ENCODE assay signal across 11 cellular contexts in genomic region chr14:94066089-94066676, GRCh38. TPM values are rescaled to one million over a fixed set of nuclear protein-coding genes. Genes with fewer than 3 reads are reported as not detected.
DNase-seq lines count a peak whose midpoint lies in the region; ATAC-seq and TF ChIP-seq lines count a peak whose summit lies in the region.
"Had no signal": no experiment of that assay in that cellular context is flagged by ENCODE, and none has a peak within 500 bp of the region (broad histone marks: within the 10 kb centered on the region; RNA-seq: fewer than 3 reads in every experiment).

No MANE protein-coding gene starts in this region.

- H3K36me3 ChIP-seq in CD8-positive, alpha-beta memory T cell (ENCODE audit: insufficient read depth, low read length) = peaks cover 23% of the 10 kb centered on the region
- H3K36me3 ChIP-seq in body of pancreas (replicated peaks in 1 of 2; ENCODE audit: insufficient read depth in 1 of 2, low read depth in 2 of 2) (peaks cover 0 to 4% of the 10 kb centered on the region in 2 donors), mesenchymal stem cell (ENCODE audit: control insufficient read depth in 1 of 2, insufficient read depth in 2 of 2, low read depth in 1 of 2, low read length in 2 of 2) (peaks cover 4 to 26% of the 10 kb centered on the region in 2 experiments), Karpas-422 (ENCODE audit: insufficient read depth, low read length) (peaks cover 25% of the 10 kb centered on the region)

- peaks cover 38% of the 10 kb centered on the region for H3K4me1 ChIP-seq in CD8-positive, alpha-beta memory T cell (ENCODE audit: insufficient read depth, low read length)
- H3K4me1 ChIP-seq in body of pancreas = peaks cover 51% of the 10 kb centered on the region
- peaks cover 18% of the 10 kb centered on the region for H3K4me1 ChIP-seq in mesenchymal stem cell (ENCODE audit: control insufficient read depth, insufficient read depth, low read depth, low read length)
- peaks cover 6% of the 10 kb centered on the region; the same call in 1 of the 2 replicates for H3K4me1 ChIP-seq in Karpas-422 (ENCODE audit: low read length)

- no peak overlapping the region for H3K27ac ChIP-seq in CD8-positive, alpha-beta memory T cell (ENCODE audit: low read depth, low read length)
- peak overlapping the region; percentile 69 to 85 (median 74) for H3K27ac ChIP-seq in body of pancreas
- no peak overlapping the region for H3K27ac ChIP-seq in mesenchymal stem cell (ENCODE audit: low read length, poor library complexity, severe bottlenecking)
- no peak overlapping the region for H3K27ac ChIP-seq in Karpas-422 (ENCODE audit: low read length)
- H3K27ac ChIP-seq: parathyroid adenoma had no signal

- no peak overlapping the region for H3K23ac ChIP-seq in mesenchymal stem cell (ENCODE audit: low read length in 2 of 2)

- H3K27ac Mint-ChIP-seq in CD8-positive, alpha-beta memory T cell = peak overlapping the region in 7 of 8 donors; percentile 44 to 96 (median 67)

- no peak for TF ChIP-seq CTCF in body of pancreas (IDR thresholded peaks at IDR 0.05)

- H3K4me3 ChIP-seq in CD8-positive, alpha-beta memory T cell (ENCODE audit: low read length) = no peak overlapping the region
- no peak overlapping the region for H3K4me3 ChIP-seq in body of pancreas
- H3K4me3 ChIP-seq in mesenchymal stem cell (ENCODE audit: insufficient read depth in 1 of 2, low read depth in 1 of 2, low read length in 2 of 2) = no peak overlapping the region
- no peak overlapping the region for H3K4me3 ChIP-seq in Karpas-422 (ENCODE audit: low read length)

- H2BK5ac ChIP-seq in mesenchymal stem cell (ENCODE audit: low read depth, low read length, poor library complexity, severe bottlenecking) = no peak overlapping the region

- no peak for TF ChIP-seq POLR2A in body of pancreas (IDR thresholded peaks at IDR 0.05)

- H3K79me2 ChIP-seq in Karpas-422 (ENCODE audit: low read length) = peaks cover 100% of the 10 kb centered on the region

- peaks cover 3% of the 10 kb centered on the region for H3K79me1 ChIP-seq in mesenchymal stem cell (replicated peaks; ENCODE audit: low read length, poor library complexity, severe bottlenecking)

- WGBS in body of pancreas, 2 donors = 60 to 65% methylated on average over 8 of the region's 8 CpGs
- 82% methylated on average over 8 of the region's 8 CpGs for WGBS in mesenchymal stem cell

- H2BK12ac ChIP-seq in mesenchymal stem cell (ENCODE audit: low read length in 2 of 2) = no peak overlapping the region

- ATAC-seq in body of pancreas (peak; percentile 74), GM21717 (IDR thresholded peaks at IDR 0.05; ENCODE audit: unreplicated experiment) (no peak)

- H3K9me3 Mint-ChIP-seq in CD8-positive, alpha-beta memory T cell = peaks cover 8 to 16% (median 9%) of the 10 kb centered on the region in 5 donors

- peaks cover 26 to 80% (median 34%) of the 10 kb centered on the region in 3 donors for H3K36me3 Mint-ChIP-seq in CD8-positive, alpha-beta memory T cell

- no peak overlapping the region for H2BK15ac ChIP-seq in mesenchymal stem cell (ENCODE audit: low read depth, poor library complexity, severe bottlenecking)

- peak overlapping the region in 4 of 7 donors; percentile 4 to 57 (median 26) for H3K4me3 Mint-ChIP-seq in CD8-positive, alpha-beta memory T cell

- intact Hi-C loops in body of pancreas (cut with DNase I) = no loop called here

- no peak overlapping the region for H4K8ac ChIP-seq in mesenchymal stem cell (ENCODE audit: low read length)

- H2AFZ ChIP-seq in mesenchymal stem cell (ENCODE audit: low read depth, low read length) (no peak overlapping the region), Karpas-422 (ENCODE audit: low read length) (no peak overlapping the region)
- H2AFZ ChIP-seq: parathyroid adenoma had no signal

- peak overlapping the region; percentile 38 for H2AK5ac ChIP-seq in mesenchymal stem cell (ENCODE audit: low read length, severe bottlenecking)

- CTCF ChIA-PET in CD8-positive, alpha-beta memory T cell (lab: Charles Lee) = interaction anchor here (1.8 kb wide), 1 partner anchor 70 kb away, joined by 4 read pairs; no protein-coding TSS in a partner anchor

- H3K4me2 ChIP-seq in mesenchymal stem cell (ENCODE audit: low read length, poor library complexity, severe bottlenecking) (peak overlapping the region; percentile 16), Karpas-422 (ENCODE audit: low read depth, low read length, poor library complexity, severe bottlenecking) (no peak overlapping the region)

- no peak overlapping the region for H3K14ac ChIP-seq in mesenchymal stem cell (ENCODE audit: low read length in 2 of 2)

- DNase-seq in CD8-positive, alpha-beta memory T cell = no peak
- peak; percentile 33 for DNase-seq in M059J (ENCODE audit: low read depth)
- peak in 3 of 4 donors; percentile 49 to 70 (median 69) for DNase-seq in body of pancreas
- DNase-seq in mesenchymal stem cell = no peak
- no peak for DNase-seq in SK-N-DZ (ENCODE audit: low spot score)
- DNase-seq in Karpas-422 = no peak
- no peak for DNase-seq in foreskin melanocyte
- DNase-seq: activated CD4-positive, CD25-positive, alpha-beta regulatory T cell treated with anti-CD3 and anti-CD28 coated beads, Interleukin-2, amount 50 U/mL, for 72 hours; hypothalamus had no signal

- peaks cover 0 to 1% of the 10 kb centered on the region in 2 donors for H3K27me3 Mint-ChIP-seq in CD8-positive, alpha-beta memory T cell

- H2BK120ac ChIP-seq in mesenchymal stem cell (ENCODE audit: low read depth, low read length) = no peak overlapping the region

- no peak overlapping the region for H3K4ac ChIP-seq in mesenchymal stem cell (ENCODE audit: low read depth in 1 of 2, low read length in 2 of 2)

- no peaks in the 10 kb centered on the region for H3K9me2 ChIP-seq in Karpas-422 (replicated peaks; ENCODE audit: insufficient read depth, low read length)

- POLR2A ChIA-PET in CD8-positive, alpha-beta memory T cell (lab: Charles Lee) = no interaction called here

- H3K9me3 ChIP-seq in CD8-positive, alpha-beta memory T cell (ENCODE audit: low read length) = peaks cover 7% of the 10 kb centered on the region
- H3K9me3 ChIP-seq in body of pancreas = no peaks in the 10 kb centered on the region
- H3K9me3 ChIP-seq in mesenchymal stem cell (ENCODE audit: control insufficient read depth, low read length) = peaks cover 13% of the 10 kb centered on the region
- peaks cover 4% of the 10 kb centered on the region for H3K9me3 ChIP-seq in Karpas-422 (ENCODE audit: low read length)

- no peaks in the 10 kb centered on the region for H3K27me3 ChIP-seq in CD8-positive, alpha-beta memory T cell (ENCODE audit: insufficient read depth, low read length, poor library complexity, severe bottlenecking)
- H3K27me3 ChIP-seq in body of pancreas (no peaks in the 10 kb centered on the region), mesenchymal stem cell (ENCODE audit: control insufficient read depth in 1 of 2, insufficient read depth in 1 of 2, low read length in 2 of 2) (no peaks in the 10 kb centered on the region), Karpas-422 (ENCODE audit: low read length) (no peaks in the 10 kb centered on the region)

- H3K9ac ChIP-seq in mesenchymal stem cell (ENCODE audit: low read length) (no peak overlapping the region), Karpas-422 (ENCODE audit: low read length) (no peak overlapping the region)
- H3K9ac ChIP-seq: parathyroid adenoma had no signal

- peaks cover 84 to 97% (median 95%) of the 10 kb centered on the region in 3 donors for H3K4me1 Mint-ChIP-seq in CD8-positive, alpha-beta memory T cell

- H4K91ac ChIP-seq in mesenchymal stem cell (ENCODE audit: low read length) = no peak overlapping the region

- H4K20me1 ChIP-seq in Karpas-422 (ENCODE audit: insufficient read depth, low read depth, low read length) = peaks cover 45% of the 10 kb centered on the region

- H3K18ac ChIP-seq in mesenchymal stem cell (ENCODE audit: low read depth in 1 of 2, low read length in 2 of 2) = no peak overlapping the region

RNA-seq across cellular contexts. Expression of gene DDX24, which starts 14.8 kb away (rescaled TPM):
- 100 to 1,000 TPM; 274 to 283 TPM for total RNA-seq in CD8-positive, alpha-beta memory T cell
- polyA plus RNA-seq in CD8-positive, alpha-beta memory T cell = 287 TPM
- total RNA-seq in M059J (2014; rRNA removed; shearing (Covaris generic)) = 98.8 and 137 TPM in 2 replicates
- 10 to 100 TPM; 48.0 to 95.6 TPM for total RNA-seq in body of pancreas
- polyA plus RNA-seq in mesenchymal stem cell (2013, experiment 1 of 2) = 132 TPM
- polyA plus RNA-seq in mesenchymal stem cell (2013, experiment 2 of 2) = 129 TPM
- polyA plus RNA-seq in SK-N-DZ (2014; cell fraction: cytosol; rRNA removed) = 76.0 and 87.2 TPM in 2 replicates
- 46.3 and 55.4 TPM in 2 replicates for polyA plus RNA-seq in SK-N-DZ (2014; cell fraction: nucleus; rRNA removed)
- total RNA-seq in Karpas-422 (2014; rRNA removed; shearing (Covaris generic); ENCODE audit: low replicate concordance) = 217 and 248 TPM in 2 replicates

RNA-seq across cellular contexts. Expression of gene IFI27L1, which starts 14.9 kb away (rescaled TPM):
- total RNA-seq in CD8-positive, alpha-beta memory T cell = 10 to 100 TPM; 15.5 to 18.4 TPM
- 8.3 TPM for polyA plus RNA-seq in CD8-positive, alpha-beta memory T cell
- total RNA-seq in M059J (2014; rRNA removed; shearing (Covaris generic)) = 18.7 and 19.3 TPM in 2 replicates
- total RNA-seq in body of pancreas = 1 to 10 TPM; 3.4 to 5.6 TPM
- 20.5 TPM for polyA plus RNA-seq in mesenchymal stem cell (2013, experiment 1 of 2)
- polyA plus RNA-seq in mesenchymal stem cell (2013, experiment 2 of 2) = 20.5 TPM
- 21.3 and 23.2 TPM in 2 replicates for polyA plus RNA-seq in SK-N-DZ (2014; cell fraction: cytosol; rRNA removed)
- polyA plus RNA-seq in SK-N-DZ (2014; cell fraction: nucleus; rRNA removed) = 17.4 and 17.5 TPM in 2 replicates
- 7.8 and 17.6 TPM in 2 replicates for total RNA-seq in Karpas-422 (2014; rRNA removed; shearing (Covaris generic); ENCODE audit: low replicate concordance)

RNA-seq across cellular contexts. Expression of gene OTUB2, which starts 40.0 kb away (rescaled TPM):
- total RNA-seq in CD8-positive, alpha-beta memory T cell = 1 to 10 TPM; 1.1 to 1.8 TPM
- 0.12 TPM for polyA plus RNA-seq in CD8-positive, alpha-beta memory T cell
- 0.57 and 0.91 TPM in 2 replicates for total RNA-seq in M059J (2014; rRNA removed; shearing (Covaris generic))
- total RNA-seq in body of pancreas = 1 to 10 TPM in 1 of 2 donors, under 1 TPM in 1; 0.33 to 1.8 TPM
- polyA plus RNA-seq in mesenchymal stem cell (2013, experiment 1 of 2) = 1.1 TPM
- polyA plus RNA-seq in mesenchymal stem cell (2013, experiment 2 of 2) = 1.1 TPM
- 0.24 and 0.61 TPM in 2 replicates for polyA plus RNA-seq in SK-N-DZ (2014; cell fraction: cytosol; rRNA removed)
- 0.31 and 0.36 TPM in 2 replicates for polyA plus RNA-seq in SK-N-DZ (2014; cell fraction: nucleus; rRNA removed)
- total RNA-seq in Karpas-422 (2014; rRNA removed; shearing (Covaris generic); ENCODE audit: low replicate concordance) = not detected in 2 replicates

RNA-seq across cellular contexts. Expression of gene IFI27, which starts 44.4 kb away (rescaled TPM):
- total RNA-seq in CD8-positive, alpha-beta memory T cell = 1 to 10 TPM; 1.3 TPM
- polyA plus RNA-seq in CD8-positive, alpha-beta memory T cell = 5.5 TPM
- 1,115 and 1,511 TPM in 2 replicates for total RNA-seq in M059J (2014; rRNA removed; shearing (Covaris generic))
- 10 to 100 TPM in 1 of 2 donors, 1 to 10 TPM in 1; 8.8 to 38.6 TPM for total RNA-seq in body of pancreas
- 1.2 TPM for polyA plus RNA-seq in mesenchymal stem cell (2013, experiment 1 of 2)
- polyA plus RNA-seq in mesenchymal stem cell (2013, experiment 2 of 2) = 1.3 TPM
- polyA plus RNA-seq in SK-N-DZ (2014; cell fraction: cytosol; rRNA removed) = not detected in 2 replicates
- 2.1 and 3.0 TPM in 2 replicates for polyA plus RNA-seq in SK-N-DZ (2014; cell fraction: nucleus; rRNA removed)
- 0.48 and 1.1 TPM in 2 replicates for total RNA-seq in Karpas-422 (2014; rRNA removed; shearing (Covaris generic); ENCODE audit: low replicate concordance)

Comparison
In these comparisons a context has a peak if more than half of its experiments do, and no peak if none do; other contexts are left out.
1. DNase-seq: peak in M059J (single experiment) and body of pancreas (3 of 4); none in CD8-positive, alpha-beta memory T cell (0 of 5), mesenchymal stem cell (single experiment), SK-N-DZ (single experiment), Karpas-422 (single experiment) and foreskin melanocyte (single experiment).
2. H3K27ac ChIP-seq: peak in body of pancreas (4 of 4); none in CD8-positive, alpha-beta memory T cell (single experiment), mesenchymal stem cell (single experiment) and Karpas-422 (single experiment).